In the genomic region with DNA sequence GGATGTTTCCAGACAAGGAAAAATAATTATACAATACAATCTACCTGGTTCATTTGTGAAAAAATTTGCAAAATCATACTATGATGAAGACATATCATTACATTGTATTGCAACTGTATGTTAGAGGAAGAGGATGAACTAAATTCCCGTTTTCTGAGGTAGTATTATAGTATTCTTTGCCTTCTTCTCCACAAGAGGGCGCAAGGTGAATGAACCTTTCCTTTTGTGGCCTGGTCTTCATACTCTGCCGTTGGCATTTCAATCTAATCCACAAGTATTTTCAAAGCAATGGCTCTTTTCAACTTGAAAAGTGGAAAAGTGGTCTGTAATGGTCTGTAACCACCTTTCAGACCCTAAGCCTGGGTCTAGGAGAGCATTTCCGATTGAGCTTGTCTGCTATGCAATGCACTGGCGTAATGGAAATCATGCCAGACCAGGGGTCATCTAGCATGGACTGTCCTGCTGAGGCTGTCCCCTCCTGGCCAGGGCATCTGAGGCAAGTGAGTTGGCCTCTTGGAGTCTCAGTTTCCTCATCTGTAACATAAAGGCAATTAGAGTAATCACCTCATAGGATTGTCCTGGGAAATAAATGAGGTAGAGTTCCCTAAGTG, we compare ENCODE assay signal across 8 cellular contexts. TPM values are rescaled to one million over a fixed set of nuclear protein-coding genes. Genes with fewer than 3 reads are reported as not detected.
DNase-seq lines count a peak whose midpoint lies in the region; ATAC-seq and TF ChIP-seq lines count a peak whose summit lies in the region.

No MANE protein-coding gene starts in this region.

- CTCF ChIA-PET in HEK293T (lab: Yijun Ruan, JAX), result interaction anchor here (0.6 to 1.7 kb wide), 5 partner anchors 10 to 1066 kb away, joined by 3 to 6 read pairs (median 3); no protein-coding TSS in a partner anchor

- H3K27me3 ChIP-seq in SJCRH30, result no peaks in the 10 kb centered on the region
- no peaks in the 10 kb centered on the region for H3K27me3 ChIP-seq in breast epithelium

- peak; percentile 54 to 64 (median 61) for TF ChIP-seq CTCF in breast epithelium (IDR thresholded peaks at IDR 0.05)

- intact Hi-C loops in breast epithelium (cut with DNase I; ENCODE audit: low total_unique reads), result no loop called here

- H3K27ac ChIP-seq in SJCRH30 (no peak overlapping the region), breast epithelium (no peak overlapping the region)

- H3K9me3 ChIP-seq in SJCRH30 (replicated peaks) (no peaks in the 10 kb centered on the region), breast epithelium (no peaks in the 10 kb centered on the region)

- H3K4me1 Mint-ChIP-seq in stimulated activated naive B cell treated with anti-CD40 and anti-IgM and Interleukin-4, amounts not matched to agents 10 μg/mL and 1 μg/mL and 100 μg/mL, for 72 hours, result peaks cover 42 to 47% of the 10 kb centered on the region in 2 donors

- H3K4me3 Mint-ChIP-seq in stimulated activated naive B cell treated with anti-CD40 and anti-IgM and Interleukin-4, amounts not matched to agents 10 μg/mL and 1 μg/mL and 100 μg/mL, for 72 hours, result no peak overlapping the region

- peak; percentile 49 to 51 for ATAC-seq in stimulated activated naive B cell treated with anti-CD40 and anti-IgM and Interleukin-4, amounts not matched to agents 10 μg/mL and 1 μg/mL and 100 μg/mL, for 72 hours (replicated peaks)

- no peaks in the 10 kb centered on the region for H3K27me3 Mint-ChIP-seq in stimulated activated naive B cell treated with anti-CD40 and anti-IgM and Interleukin-4, amounts not matched to agents 10 μg/mL and 1 μg/mL and 100 μg/mL, for 72 hours

- no peaks in the 10 kb centered on the region for H3K4me1 ChIP-seq in SJCRH30
- H3K4me1 ChIP-seq in breast epithelium, result no peaks in the 10 kb centered on the region

- peaks cover 4% of the 10 kb centered on the region in 2 donors for H3K9me3 Mint-ChIP-seq in stimulated activated naive B cell treated with anti-CD40 and anti-IgM and Interleukin-4, amounts not matched to agents 10 μg/mL and 1 μg/mL and 100 μg/mL, for 72 hours

- no peak for TF ChIP-seq POLR2A in breast epithelium (IDR thresholded peaks at IDR 0.05)

- H3K36me3 ChIP-seq in SJCRH30 (no peaks in the 10 kb centered on the region), breast epithelium (no peaks in the 10 kb centered on the region)

- POLR2A ChIA-PET in HEK293T (lab: Yijun Ruan, JAX), result interaction anchor here (1.4 kb wide), 1 partner anchor 174 kb away, joined by 3 read pairs; no protein-coding TSS in a partner anchor

- H3K4me3 ChIP-seq in SJCRH30 (no peak overlapping the region), breast epithelium (no peak overlapping the region)

- H3K27ac Mint-ChIP-seq in stimulated activated naive B cell treated with anti-CD40 and anti-IgM and Interleukin-4, amounts not matched to agents 10 μg/mL and 1 μg/mL and 100 μg/mL, for 72 hours, result no peak overlapping the region

- peak; percentile 19 for DNase-seq in activated naive CD4-positive, alpha-beta T cell treated with Interleukin-2 at 50 U/mL for 16 hours
- no peak for DNase-seq in activated naive CD4-positive, alpha-beta T cell (lab: John Stamatoyannopoulos, UW)
- DNase-seq in HEK293T (ENCODE audit: extremely low spot score), result peak; percentile 82
- DNase-seq in NCI-H1417 (lab: John Stamatoyannopoulos, UW), result peak; percentile 47 to 90 (median 58)
- peak; percentile 16 to 74 for DNase-seq in SJCRH30
- DNase-seq in breast epithelium (ENCODE audit: low spot score in 2 of 2), result no peak
- DNase-seq in islet precursor cell, result peak; percentile 49
- DNase-seq in stimulated activated naive B cell treated with anti-CD40 and anti-IgM and Interleukin-4, amounts not matched to agents 10 μg/mL and 1 μg/mL and 100 μg/mL, for 72 hours, result no peak

- peaks cover 4 to 7% of the 10 kb centered on the region in 2 donors for H3K36me3 Mint-ChIP-seq in stimulated activated naive B cell treated with anti-CD40 and anti-IgM and Interleukin-4, amounts not matched to agents 10 μg/mL and 1 μg/mL and 100 μg/mL, for 72 hours

TF ChIP-seq in HEK293T, 16 proteins besides CTCF, POLR2A, EP300 and RAD21:
- no peak for TF ChIP-seq TARDBP (IDR thresholded peaks at IDR 0.05)
- no peak for TF ChIP-seq ARNT (IDR thresholded peaks at IDR 0.05)
- TF ChIP-seq FOXM1 (IDR thresholded peaks at IDR 0.05; ENCODE audit: borderline replicate concordance), result no peak
- TF ChIP-seq HDGF (IDR thresholded peaks at IDR 0.05; ENCODE audit: borderline replicate concordance), result 0 out of 2 replicates have a peak, but pooled peaks have one; percentile 22

RNA-seq across cellular contexts. Expression of a gene that starts 30.8 kb away (rescaled TPM):
- total RNA-seq in SJCRH30 (2014; rRNA removed; shearing (Covaris generic)), result 0.06 and 0.10 TPM in 2 replicates
- 1 to 10 TPM; 2.4 to 7.8 (median 4.3) TPM for total RNA-seq in breast epithelium

Comparison
In these comparisons a context has a peak if more than half of its experiments do, and no peak if none do; other contexts are left out.
1. DNase-seq: peak in activated naive CD4-positive, alpha-beta T cell treated with Interleukin-2 at 50 U/mL for 16 hours (single experiment), HEK293T (single experiment), NCI-H1417 (3 of 3), SJCRH30 (2 of 2) and islet precursor cell (single experiment); none in activated naive CD4-positive, alpha-beta T cell (0 of 4), breast epithelium (0 of 2) and stimulated activated naive B cell treated with anti-CD40 and anti-IgM and Interleukin-4, amounts not matched to agents 10 μg/mL and 1 μg/mL and 100 μg/mL, for 72 hours (single experiment).